14 cellular contexts compared by ENCODE assay signal in the genomic region with DNA sequence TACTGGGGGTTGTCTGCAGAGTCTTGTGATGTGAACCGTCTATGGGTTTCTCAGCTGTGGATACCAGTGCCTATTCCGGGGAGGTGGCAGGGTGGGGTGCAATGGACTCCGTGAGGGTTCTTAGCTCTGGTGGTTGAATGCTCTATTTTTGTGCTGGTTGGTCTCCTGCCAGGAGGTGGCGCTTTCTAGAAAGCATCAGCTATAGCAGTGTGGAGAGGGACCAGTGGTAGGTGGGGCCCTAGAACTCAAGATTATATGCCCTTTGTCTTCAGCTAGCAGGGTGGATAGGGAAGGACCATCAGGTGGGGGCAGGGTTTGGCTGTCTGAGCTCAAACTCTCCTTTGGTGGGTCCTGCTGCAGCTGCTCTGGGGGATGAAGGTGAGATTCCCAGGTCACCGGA.
DNase-seq lines count a peak whose midpoint lies in the region; ATAC-seq and TF ChIP-seq lines count a peak whose summit lies in the region.
"Had no signal": no experiment of that assay in that cellular context is flagged by ENCODE, and none has a peak within 500 bp of the region (broad histone marks: within the 10 kb centered on the region; RNA-seq: fewer than 3 reads in every experiment).

No MANE protein-coding gene starts in this region.

- H3K4me1 ChIP-seq in SK-N-SH (ENCODE audit: control insufficient read depth in 1 of 2, insufficient read depth in 2 of 2, low read depth in 1 of 2, low read length in 1 of 2) = no peaks in the 10 kb centered on the region
- H3K4me1 ChIP-seq: Peyer's patch, thyroid gland had no signal

- no peaks in the 10 kb centered on the region for H3K9me2 ChIP-seq in SK-N-SH

- H3K27me3 ChIP-seq in SK-N-SH (ENCODE audit: insufficient read depth) = no peaks in the 10 kb centered on the region
- H3K27me3 ChIP-seq: Peyer's patch, thyroid gland had no signal

- CTCF ChIA-PET in SK-N-SH (lab: Yijun Ruan, JAX) = interaction anchor here (1.4 kb wide), 1 partner anchor 10 kb away, joined by 4 read pairs; no protein-coding TSS in a partner anchor

- TF ChIP-seq EP300 in SK-N-SH (IDR thresholded peaks at IDR 0.05; ENCODE audit: borderline replicate concordance in 1 of 2, low read depth in 1 of 2, low read length in 1 of 2) = no peak

- no peak overlapping the region for H3K27ac Mint-ChIP-seq in neural crest cell (ENCODE audit: unreplicated experiment)
- H3K27ac Mint-ChIP-seq: activated naive CD8-positive, alpha-beta T cell treated with anti-CD3 and anti-CD28 coated beads, Interleukin-2, amount 10 ng/mL, durations not matched to agents 7 days and 5 days; immature natural killer cell had no signal

- ATAC-seq in SK-N-SH treated with all-trans-retinoic acid at 6 μM for 48 hours = no peak
- no peak for ATAC-seq in GM19455 (IDR thresholded peaks at IDR 0.05; ENCODE audit: unreplicated experiment)

- no peaks in the 10 kb centered on the region for H3K79me2 ChIP-seq in SK-N-SH (ENCODE audit: insufficient read depth)

- H3K27ac ChIP-seq in SK-N-SH (ENCODE audit: low read depth in 2 of 2, low read length in 1 of 2) = no peak overlapping the region
- H3K27ac ChIP-seq: Peyer's patch, thyroid gland had no signal

- peak; percentile 25; the same call in 1 of the 2 replicates for TF ChIP-seq RAD21 in SK-N-SH (IDR thresholded peaks at IDR 0.05; ENCODE audit: low read length)

- H3K9me3 Mint-ChIP-seq in neural crest cell = peaks cover 8% of the 10 kb centered on the region

- DNase-seq in SK-N-SH (no peak), HT-29 (ENCODE audit: low spot score) (peak; percentile 44), UCSD-AML1 (lab: John Stamatoyannopoulos, UW; ENCODE audit: unreplicated experiment) (peak; percentile 21), neural crest cell (ENCODE audit: low read depth, low spot score) (no peak), T-helper 9 cell (no peak)
- no peak for DNase-seq in activated CD4-positive, CD25-positive, alpha-beta regulatory T cell (lab: John Stamatoyannopoulos, UW)
- DNase-seq: activated CD4-positive, CD25-positive, alpha-beta regulatory T cell treated with anti-CD3 and anti-CD28 coated beads, Interleukin-2, amount 50 U/mL, for 72 hours; activated naive CD8-positive, alpha-beta T cell treated with anti-CD3 and anti-CD28 coated beads, Interleukin-2, amount 10 ng/mL, durations not matched to agents 7 days and 5 days; immature natural killer cell; nucleus accumbens; Peyer's patch; thyroid gland had no signal

- peaks cover 2% of the 10 kb centered on the region for H3K27me3 Mint-ChIP-seq in neural crest cell (ENCODE audit: low read depth)
- H3K27me3 Mint-ChIP-seq: activated naive CD8-positive, alpha-beta T cell treated with anti-CD3 and anti-CD28 coated beads, Interleukin-2, amount 10 ng/mL, durations not matched to agents 7 days and 5 days had no signal

- no peaks in the 10 kb centered on the region for H3F3A ChIP-seq in SK-N-SH (replicated peaks; ENCODE audit: insufficient read depth)

- no peak overlapping the region for H3K4me3 ChIP-seq in SK-N-SH (ENCODE audit: low read depth in 2 of 2, low read length in 1 of 2)
- H3K4me3 ChIP-seq: Peyer's patch, thyroid gland had no signal

- H3K9ac ChIP-seq in SK-N-SH = no peak overlapping the region

- H4K20me1 ChIP-seq in SK-N-SH (ENCODE audit: insufficient read depth) = no peaks in the 10 kb centered on the region

- no peak overlapping the region for H3K4me2 ChIP-seq in SK-N-SH

- H3K4me1 Mint-ChIP-seq in neural crest cell = peaks cover 12% of the 10 kb centered on the region
- H3K4me1 Mint-ChIP-seq: activated naive CD8-positive, alpha-beta T cell treated with anti-CD3 and anti-CD28 coated beads, Interleukin-2, amount 10 ng/mL, durations not matched to agents 7 days and 5 days; immature natural killer cell had no signal

- no peak overlapping the region for H2AFZ ChIP-seq in SK-N-SH (ENCODE audit: low read depth)

- H3K9me3 ChIP-seq in SK-N-SH = no peaks in the 10 kb centered on the region
- H3K9me3 ChIP-seq: Peyer's patch, thyroid gland had no signal

- WGBS in SK-N-SH (ENCODE audit: low lambda C conversion rate) = 23% methylated on average over 5 of the region's 5 CpGs

- TF ChIP-seq CTCF in SK-N-SH (IDR thresholded peaks at IDR 0.05) = no peak
- TF ChIP-seq CTCF in neural crest cell (conservative IDR thresholded peaks at IDR 0.05) = peak; percentile 44

- POLR2A ChIA-PET in SK-N-SH (lab: Yijun Ruan, JAX) = no interaction called here

- H3K36me3 ChIP-seq in SK-N-SH (replicated peaks in 1 of 2; ENCODE audit: control insufficient read depth in 1 of 2, insufficient read depth in 2 of 2, low read length in 1 of 2) = no peaks in the 10 kb centered on the region
- H3K36me3 ChIP-seq: Peyer's patch, thyroid gland had no signal

- H3K36me3 Mint-ChIP-seq in neural crest cell (ENCODE audit: low read depth) = peaks cover 3% of the 10 kb centered on the region
- H3K36me3 Mint-ChIP-seq: activated naive CD8-positive, alpha-beta T cell treated with anti-CD3 and anti-CD28 coated beads, Interleukin-2, amount 10 ng/mL, durations not matched to agents 7 days and 5 days; immature natural killer cell had no signal

- no peak overlapping the region for H3K4me3 Mint-ChIP-seq in neural crest cell
- H3K4me3 Mint-ChIP-seq: activated naive CD8-positive, alpha-beta T cell treated with anti-CD3 and anti-CD28 coated beads, Interleukin-2, amount 10 ng/mL, durations not matched to agents 7 days and 5 days; immature natural killer cell had no signal

TF ChIP-seq in SK-N-SH, 30 proteins besides CTCF, POLR2A, EP300 and RAD21:
- no peak for TF ChIP-seq TCF12 (IDR thresholded peaks at IDR 0.05)

TF ChIP-seq in SK-N-SH treated with all-trans-retinoic acid at 6 μM for 48 hours, 23 proteins besides CTCF, POLR2A, EP300 and RAD21:
- TF ChIP-seq POU6F1 (CRISPR knock-in tag; IDR thresholded peaks at IDR 0.05; ENCODE audit: borderline replicate concordance, low read depth) (no peak), TCF4 (CRISPR knock-in tag; IDR thresholded peaks at IDR 0.05; ENCODE audit: borderline replicate concordance) (no peak), CSRNP3 (CRISPR knock-in tag; IDR thresholded peaks at IDR 0.05) (no peak), SNAI2 (CRISPR knock-in tag; IDR thresholded peaks at IDR 0.05) (no peak), ARNTL (CRISPR knock-in tag; IDR thresholded peaks at IDR 0.05; ENCODE audit: borderline replicate concordance, low read depth) (no peak), ISL1 (CRISPR knock-in tag; IDR thresholded peaks at IDR 0.05) (no peak), ZFP3 (CRISPR knock-in tag; IDR thresholded peaks at IDR 0.05) (no peak), OSR1 (CRISPR knock-in tag; IDR thresholded peaks at IDR 0.05) (no peak), ESRRG (CRISPR knock-in tag; IDR thresholded peaks at IDR 0.05) (no peak), GLIS3 (CRISPR knock-in tag; IDR thresholded peaks at IDR 0.05) (no peak)
- TF ChIP-seq, protein P1, sequence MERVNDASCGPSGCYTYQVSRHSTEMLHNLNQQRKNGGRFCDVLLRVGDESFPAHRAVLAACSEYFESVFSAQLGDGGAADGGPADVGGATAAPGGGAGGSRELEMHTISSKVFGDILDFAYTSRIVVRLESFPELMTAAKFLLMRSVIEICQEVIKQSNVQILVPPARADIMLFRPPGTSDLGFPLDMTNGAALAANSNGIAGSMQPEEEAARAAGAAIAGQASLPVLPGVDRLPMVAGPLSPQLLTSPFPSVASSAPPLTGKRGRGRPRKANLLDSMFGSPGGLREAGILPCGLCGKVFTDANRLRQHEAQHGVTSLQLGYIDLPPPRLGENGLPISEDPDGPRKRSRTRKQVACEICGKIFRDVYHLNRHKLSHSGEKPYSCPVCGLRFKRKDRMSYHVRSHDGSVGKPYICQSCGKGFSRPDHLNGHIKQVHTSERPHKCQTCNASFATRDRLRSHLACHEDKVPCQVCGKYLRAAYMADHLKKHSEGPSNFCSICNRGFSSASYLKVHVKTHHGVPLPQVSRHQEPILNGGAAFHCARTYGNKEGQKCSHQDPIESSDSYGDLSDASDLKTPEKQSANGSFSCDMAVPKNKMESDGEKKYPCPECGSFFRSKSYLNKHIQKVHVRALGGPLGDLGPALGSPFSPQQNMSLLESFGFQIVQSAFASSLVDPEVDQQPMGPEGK (CRISPR knock-in tag; IDR thresholded peaks at IDR 0.05; ENCODE audit: borderline replicate concordance) = no peak

Comparison
In these comparisons a context has a peak if more than half of its experiments do, and no peak if none do; other contexts are left out.
1. DNase-seq: peak in HT-29 (single experiment) and UCSD-AML1 (single experiment); none in SK-N-SH (single experiment), neural crest cell (single experiment), T-helper 9 cell (single experiment) and activated CD4-positive, CD25-positive, alpha-beta regulatory T cell (0 of 4).